In the genomic region with DNA sequence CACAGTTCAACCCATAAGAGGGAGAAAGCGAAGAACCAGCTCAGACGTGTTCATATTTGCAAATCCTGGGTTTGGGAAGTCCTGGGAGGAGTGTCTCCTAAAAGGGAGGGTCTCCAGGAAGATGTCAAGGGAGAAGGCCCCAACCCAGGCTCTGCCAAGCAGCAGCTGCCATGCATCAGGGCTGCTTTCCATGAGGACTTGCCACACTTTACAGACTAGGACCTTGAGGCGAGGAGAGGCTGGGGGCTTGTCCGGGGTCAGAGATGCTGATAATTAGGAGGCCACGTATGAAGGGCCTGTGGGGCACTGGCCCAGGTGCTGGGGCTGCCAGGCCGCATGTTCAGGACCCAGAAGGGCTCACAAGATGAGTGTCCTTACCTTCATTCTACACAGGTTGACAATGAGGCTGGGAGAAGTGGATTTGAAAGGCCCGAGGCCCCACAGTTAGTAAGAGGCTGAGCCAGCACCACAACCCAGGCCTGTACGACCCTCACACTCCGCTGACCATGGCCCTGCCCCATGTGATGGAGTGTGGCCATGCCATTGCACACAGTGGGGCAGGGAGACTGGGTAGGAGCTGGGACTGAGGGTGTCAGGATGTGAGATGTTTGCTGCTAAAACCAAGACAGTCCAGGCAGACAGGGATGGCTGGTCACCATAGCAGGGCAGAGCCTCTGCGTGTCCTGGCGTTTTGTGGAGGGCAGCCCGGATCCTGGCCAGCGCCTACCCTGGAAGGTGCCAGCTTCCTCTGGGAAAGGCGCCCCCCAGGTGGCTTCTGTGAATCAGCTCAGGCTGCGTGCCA, we compare ENCODE assay signal across 27 cellular contexts.
"Had no signal": no experiment of that assay in that cellular context is flagged by ENCODE, and none has a peak within 500 bp of the region (broad histone marks: within the 10 kb centered on the region; RNA-seq: fewer than 3 reads in every experiment).

No MANE protein-coding gene starts in this region.

- H3K27me3 ChIP-seq: MG63, SJCRH30 had no signal

- ATAC-seq: activated CD4-positive, alpha-beta T cell treated with anti-CD3 and anti-CD28 coated beads for 36 hours; activated T-helper 17 cell treated with anti-CD3 and anti-CD28 coated beads, Interleukin-2, amount 50 U/mL, for 72 hours; Panc1 had no signal

- H3K27ac ChIP-seq: SJCRH30, VCaP had no signal

- H3K4me2 ChIP-seq: SK-N-SH had no signal

- FAIRE-seq: astrocyte had no signal

- H3K9me3 ChIP-seq: MG63, SJCRH30, SK-N-SH had no signal

- H3K4me3 ChIP-seq: MG63, SJCRH30 had no signal

- DNase-seq: activated CD4-positive, alpha-beta memory T cell treated with anti-CD3 and anti-CD28 coated beads, Interleukin-2, amount 10 ng/mL, durations not matched to agents 7 days and 5 days; activated CD4-positive, alpha-beta T cell treated with anti-CD3 and anti-CD28 coated beads for 36 hours; activated CD4-positive, alpha-beta T cell treated with anti-CD3 and anti-CD28 coated beads, Interleukin-2, amount 50 U/mL, for 1 hour; activated gamma-delta T cell; activated naive CD4-positive, alpha-beta T cell treated with anti-CD3 and anti-CD28 coated beads for 36 hours; activated T-cell treated with anti-CD3 and anti-CD28 coated beads for 4 hours; activated T-cell treated with anti-CD3 and anti-CD28 coated beads, Interleukin-2, amount 50 U/mL, for 48 hours; amygdala; MG63; MV-4-11; NCI-H1092 treated with DMSO at 0.1 percent for 48 hours; NCI-H1417 treated with DMSO at 0.1 percent for 48 hours; NCI-H1694; NCI-H2029; NCI-H510A treated with DMSO at 0.1 percent for 48 hours; NCI-H69; NK-92 treated with Interleukin-12 subunit alpha and Interleukin-12 subunit beta, amount 100 ng/mL, for 24 hours; OCI-M1; Right ventricle myocardium superior; RPMI8226; SJCRH30; SK-N-SH; T-helper 1 cell had no signal

- H3K36me3 ChIP-seq: MG63, SJCRH30 had no signal

- H3K9ac ChIP-seq: SK-N-SH had no signal
